Comparison of ENCODE assay signal across 8 cellular contexts in the genomic region with DNA sequence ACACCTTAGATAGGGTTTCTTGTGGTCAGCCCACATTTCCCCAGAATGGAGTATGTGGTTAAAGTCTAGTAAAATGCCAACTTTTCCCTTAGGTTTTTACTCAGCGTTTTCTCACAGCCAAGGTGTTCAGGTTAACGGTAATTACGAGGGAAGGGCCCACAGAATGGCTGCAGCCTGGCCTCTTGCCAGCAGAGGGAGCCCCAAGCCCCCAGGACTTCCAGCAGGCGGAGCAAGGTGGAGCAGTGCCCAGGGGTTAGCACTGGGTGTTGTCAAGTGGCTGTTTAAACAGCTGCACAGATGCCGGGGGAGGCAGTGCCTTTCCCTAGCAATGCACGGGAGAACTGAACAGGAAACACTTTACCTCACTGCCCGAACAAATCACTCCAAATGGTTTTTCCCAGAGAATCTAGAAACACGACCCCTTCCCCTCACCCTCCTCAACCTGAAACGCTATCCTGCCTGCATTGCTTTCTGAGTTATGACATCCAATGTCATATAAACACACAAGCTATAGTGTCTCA. TPM values are rescaled to one million over a fixed set of nuclear protein-coding genes. Genes with fewer than 3 reads are reported as not detected.
DNase-seq lines count a peak whose midpoint lies in the region; ATAC-seq, FAIRE-seq and TF ChIP-seq lines count a peak whose summit lies in the region.

No MANE protein-coding gene starts in this region.

- peaks cover 48% of the 10 kb centered on the region for H3K36me3 ChIP-seq in bronchial epithelial cell (ENCODE audit: control insufficient read depth, insufficient read depth, low read length)

- ATAC-seq in HG02763 (IDR thresholded peaks at IDR 0.05; ENCODE audit: unreplicated experiment) = peak; percentile 66
- ATAC-seq in activated CD4-positive, CD25-positive, alpha-beta regulatory T cell treated with anti-CD3 and anti-CD28 coated beads, Interleukin-2, amount 50 U/mL, for 24 hours = peak; percentile 94 to 95
- ATAC-seq in left colon = peak; percentile 90
- no peak for ATAC-seq in HG03469 (IDR thresholded peaks at IDR 0.05; ENCODE audit: unreplicated experiment)

- no peak for FAIRE-seq in bronchial epithelial cell (lab: Jason Lieb, UNC)

- TF ChIP-seq CTCF in bronchial epithelial cell (IDR thresholded peaks at IDR 0.05; ENCODE audit: insufficient read depth, low read length, severe bottlenecking) = peak; percentile 91

- intact Hi-C loops in left colon (cut with DNase I, micrococcal nuclease) = no loop called here

- DNase-seq in DMS153 treated with DMSO at 0.1 percent for 48 hours (lab: John Stamatoyannopoulos, UW; ENCODE audit: unreplicated experiment) (peak; percentile 80), NCI-H226 (peak; percentile 42), bronchial epithelial cell (ENCODE audit: low read depth) (peak; percentile 62), left colon (peak; percentile 87 to 92)
- DNase-seq in stimulated activated CD4-positive, alpha-beta T cell treated with anti-CD3 and anti-CD28 coated beads, Interleukin-4, amount 100 ng/mL, for 1 hour = peak; percentile 84

- H3K27me3 ChIP-seq in bronchial epithelial cell (ENCODE audit: control insufficient read depth, insufficient read depth, low read length) = no peaks in the 10 kb centered on the region

- no peak overlapping the region for H3K4me3 ChIP-seq in bronchial epithelial cell (ENCODE audit: low read depth, low read length)

RNA-seq across cellular contexts. Expression of gene PHB1, which starts 6.6 kb away (rescaled TPM):
- 152 and 235 TPM in 2 replicates for total RNA-seq in bronchial epithelial cell
- total RNA-seq in left colon = 100 to 1,000 TPM; 213 to 244 TPM

RNA-seq across cellular contexts. Expression of gene ZNF652, which starts 46.0 kb away (rescaled TPM):
- total RNA-seq in bronchial epithelial cell (5.3 and 5.5 TPM in 2 replicates), left colon (10 to 100 TPM; 52.4 to 53.2 TPM)
